ENCODE assay signal across 8 cellular contexts in genomic region chr1:184892116-184892515, GRCh38.
A peak's percentile ranks its signal among the peaks of the same experiment; 100 is the strongest.
DNase-seq lines count a peak whose midpoint lies in the region; ATAC-seq lines count a peak whose summit lies in the region.

No MANE protein-coding gene starts in this region.

- H3K4me3 Mint-ChIP-seq in CD8-positive, alpha-beta memory T cell, result peak overlapping the region; percentile 13 to 70 (median 65)
- H3K4me3 Mint-ChIP-seq in activated T-helper 2 cell treated with anti-CD3 and anti-CD28 coated beads, Interferon-gamma antibody, Interleukin-2, Interleukin-4, amounts not matched to agents 10 μg/mL and 5 μg/mL and 100 μg/mL, durations not matched to agents 14 hours and 24 hours and 36 hours (ENCODE audit: low read depth), result no peak overlapping the region

- peaks cover 30% of the 10 kb centered on the region for H3K4me1 ChIP-seq in CD8-positive, alpha-beta memory T cell (ENCODE audit: insufficient read depth, low read length)

- no peaks in the 10 kb centered on the region for H3K27me3 Mint-ChIP-seq in CD8-positive, alpha-beta memory T cell
- no peaks in the 10 kb centered on the region for H3K27me3 Mint-ChIP-seq in activated T-helper 2 cell treated with anti-CD3 and anti-CD28 coated beads, Interferon-gamma antibody, Interleukin-2, Interleukin-4, amounts not matched to agents 10 μg/mL and 5 μg/mL and 100 μg/mL, durations not matched to agents 14 hours and 24 hours and 36 hours (ENCODE audit: low read depth)

- intact Hi-C loops in activated T-helper 2 cell treated with anti-CD3 and anti-CD28 coated beads, Interferon-gamma antibody, Interleukin-2, Interleukin-4, amounts not matched to agents 10 μg/mL and 5 μg/mL and 100 μg/mL, durations not matched to agents 14 hours and 24 hours and 36 hours (cut with micrococcal nuclease), result loop anchor here (1.0 to 10.0 kb wide), 5 partner anchors 40 to 745 kb away; partner anchors contain the start of genes RNF2, SWT1 and TRMT1L

- H3K4me1 Mint-ChIP-seq in CD8-positive, alpha-beta memory T cell, result peaks cover 47 to 86% (median 85%) of the 10 kb centered on the region in 3 donors
- peaks cover 41% of the 10 kb centered on the region for H3K4me1 Mint-ChIP-seq in activated T-helper 2 cell treated with anti-CD3 and anti-CD28 coated beads, Interferon-gamma antibody, Interleukin-2, Interleukin-4, amounts not matched to agents 10 μg/mL and 5 μg/mL and 100 μg/mL, durations not matched to agents 14 hours and 24 hours and 36 hours (ENCODE audit: low read depth)

- peak overlapping the region; percentile 89 to 100 (median 96) for H3K27ac Mint-ChIP-seq in CD8-positive, alpha-beta memory T cell
- peak overlapping the region; percentile 85 for H3K27ac Mint-ChIP-seq in activated T-helper 2 cell treated with anti-CD3 and anti-CD28 coated beads, Interferon-gamma antibody, Interleukin-2, Interleukin-4, amounts not matched to agents 10 μg/mL and 5 μg/mL and 100 μg/mL, durations not matched to agents 14 hours and 24 hours and 36 hours

- no peaks in the 10 kb centered on the region for H3K36me3 ChIP-seq in CD8-positive, alpha-beta memory T cell (ENCODE audit: insufficient read depth, low read length)

- H3K36me3 Mint-ChIP-seq in CD8-positive, alpha-beta memory T cell, result peaks cover 14 to 69% (median 28%) of the 10 kb centered on the region in 3 donors
- peaks cover 41% of the 10 kb centered on the region for H3K36me3 Mint-ChIP-seq in activated T-helper 2 cell treated with anti-CD3 and anti-CD28 coated beads, Interferon-gamma antibody, Interleukin-2, Interleukin-4, amounts not matched to agents 10 μg/mL and 5 μg/mL and 100 μg/mL, durations not matched to agents 14 hours and 24 hours and 36 hours (ENCODE audit: low read depth)

- H3K27ac ChIP-seq in CD8-positive, alpha-beta memory T cell (ENCODE audit: low read depth, low read length), result peak overlapping the region; percentile 53

- no peaks in the 10 kb centered on the region for H3K27me3 ChIP-seq in CD8-positive, alpha-beta memory T cell (ENCODE audit: insufficient read depth, low read length, poor library complexity, severe bottlenecking)

- H3K9me3 ChIP-seq in CD8-positive, alpha-beta memory T cell (ENCODE audit: low read length), result no peaks in the 10 kb centered on the region

- H3K4me3 ChIP-seq in CD8-positive, alpha-beta memory T cell (ENCODE audit: low read length), result no peak overlapping the region

- peak; percentile 73 for ATAC-seq in GM19043 (IDR thresholded peaks at IDR 0.05; ENCODE audit: low read depth, unreplicated experiment)
- ATAC-seq in HG02981 (IDR thresholded peaks at IDR 0.05; ENCODE audit: unreplicated experiment), result peak; percentile 77
- ATAC-seq in GM19455 (IDR thresholded peaks at IDR 0.05; ENCODE audit: unreplicated experiment), result no peak

- CTCF ChIA-PET in CD8-positive, alpha-beta memory T cell (lab: Charles Lee), result interaction anchor here (1.1 to 2.1 kb wide), 5 partner anchors 10 to 87 kb away, joined by 3 to 12 read pairs (median 3); no protein-coding TSS in a partner anchor

- no peaks in the 10 kb centered on the region for H3K9me3 Mint-ChIP-seq in CD8-positive, alpha-beta memory T cell
- no peaks in the 10 kb centered on the region for H3K9me3 Mint-ChIP-seq in activated T-helper 2 cell treated with anti-CD3 and anti-CD28 coated beads, Interferon-gamma antibody, Interleukin-2, Interleukin-4, amounts not matched to agents 10 μg/mL and 5 μg/mL and 100 μg/mL, durations not matched to agents 14 hours and 24 hours and 36 hours

- DNase-seq in CD8-positive, alpha-beta memory T cell, result peak in 1 of 5 donors; percentile 18
- no peak for DNase-seq in activated T-helper 2 cell treated with anti-CD3 and anti-CD28 coated beads, Interferon-gamma antibody, Interleukin-2, Interleukin-4, amounts not matched to agents 10 μg/mL and 5 μg/mL and 100 μg/mL, durations not matched to agents 14 hours and 24 hours and 36 hours (ENCODE audit: low spot score)
- no peak for DNase-seq in SKM-1 (lab: John Stamatoyannopoulos, UW; ENCODE audit: unreplicated experiment)
- DNase-seq in dermis blood vessel endothelial cell, result no peak
- DNase-seq in MV-4-11 (lab: John Stamatoyannopoulos, UW), result no peak

- POLR2A ChIA-PET in CD8-positive, alpha-beta memory T cell (lab: Charles Lee), result interaction anchor here (0.6 to 0.8 kb wide), 3 partner anchors 12 to 82 kb away, joined by 3 to 4 read pairs (median 3); partner anchors contain the start of gene NIBAN1
